In genomic region chr10:103598654-103599115, GRCh38 we compare ENCODE assay signal across 8 cellular contexts.
DNase-seq lines count a peak whose midpoint lies in the region; ATAC-seq, FAIRE-seq and TF ChIP-seq lines count a peak whose summit lies in the region.

No MANE protein-coding gene starts in this region.

- H3K36me3 ChIP-seq in left ventricle myocardium inferior (peaks cover 28% of the 10 kb centered on the region), sigmoid colon (peaks cover 0 to 31% (median 7%) of the 10 kb centered on the region in 4 donors)

- H3K27ac ChIP-seq in left ventricle myocardium inferior (replicated peaks): peak overlapping the region; percentile 40
- peak overlapping the region in 1 of 4 donors; percentile 19 for H3K27ac ChIP-seq in sigmoid colon

- H3K4me3 ChIP-seq in left ventricle myocardium inferior (no peak overlapping the region), sigmoid colon (no peak overlapping the region)

- intact Hi-C loops in left ventricle myocardium inferior (cut with micrococcal nuclease): loop anchor here (5.0 kb wide), 1 partner anchor 89 kb away; no protein-coding TSS in a partner anchor
- intact Hi-C loops in sigmoid colon (cut with DNase I): loop anchor here (1.0 to 10.0 kb wide), 2 partner anchors 88 to 256 kb away; partner anchors contain the start of gene SH3PXD2A

- peak; percentile 76 for FAIRE-seq in A204.1 (lab: Jason Lieb, UNC)

- no peak for TF ChIP-seq EP300 in sigmoid colon (IDR thresholded peaks at IDR 0.05)

- ATAC-seq in GM18511 (IDR thresholded peaks at IDR 0.05; ENCODE audit: unreplicated experiment): no peak

- H3K27me3 ChIP-seq in left ventricle myocardium inferior (ENCODE audit: low read depth) (no peaks in the 10 kb centered on the region), sigmoid colon (no peaks in the 10 kb centered on the region)

- TF ChIP-seq POLR2A in sigmoid colon (IDR thresholded peaks at IDR 0.05): no peak

- TF ChIP-seq CTCF in left ventricle myocardium inferior (IDR thresholded peaks at IDR 0.05; ENCODE audit: borderline replicate concordance): peak; percentile 71
- peak; percentile 50 to 70 (median 60) for TF ChIP-seq CTCF in sigmoid colon (IDR thresholded peaks at IDR 0.05)

- DNase-seq in GM04504 (ENCODE audit: low read depth) (peak; percentile 65), NCI-H2029 treated with DMSO at 0.1 percent for 48 hours (lab: John Stamatoyannopoulos, UW) (peak; percentile 12), amniotic epithelial cell (ENCODE audit: low read depth) (peak; percentile 78), left ventricle myocardium inferior (no peak), sigmoid colon (no peak)
- no peak for DNase-seq in effector CD4-positive, alpha-beta T cell

- H3K4me1 ChIP-seq in left ventricle myocardium inferior: peaks cover 25% of the 10 kb centered on the region
- H3K4me1 ChIP-seq in sigmoid colon: peaks cover 0 to 13% (median 4%) of the 10 kb centered on the region in 4 donors

- WGBS in sigmoid colon, 2 donors: 50 to 60% methylated on average over 7 of the region's 7 CpGs

- H3K9me3 ChIP-seq in left ventricle myocardium inferior (replicated peaks) (no peaks in the 10 kb centered on the region), sigmoid colon (no peaks in the 10 kb centered on the region)

Comparison
In these comparisons a context has a peak if more than half of its experiments do, and no peak if none do; other contexts are left out.
1. DNase-seq: peak in GM04504 (single experiment), NCI-H2029 treated with DMSO at 0.1 percent for 48 hours (single experiment) and amniotic epithelial cell (single experiment); none in left ventricle myocardium inferior (single experiment), sigmoid colon (single experiment) and effector CD4-positive, alpha-beta T cell (single experiment).